ENCODE assay signal across 13 cellular contexts in genomic region chr7:132255898-132256297, GRCh38.
A peak's percentile ranks its signal among the peaks of the same experiment; 100 is the strongest.
DNase-seq lines count a peak whose midpoint lies in the region; ATAC-seq, FAIRE-seq and TF ChIP-seq lines count a peak whose summit lies in the region.
"Had no signal": no experiment of that assay in that cellular context is flagged by ENCODE, and none has a peak within 500 bp of the region (broad histone marks: within the 10 kb centered on the region; RNA-seq: fewer than 3 reads in every experiment).

No MANE protein-coding gene starts in this region.

- H3K4me1 ChIP-seq in small intestine (ENCODE audit: control insufficient read depth in 2 of 2, insufficient read depth in 1 of 2, low read depth in 1 of 2, low read length in 1 of 2), result peaks cover 0 to 7% of the 10 kb centered on the region in 2 donors

- no peak for TF ChIP-seq RAD21 in Ishikawa (IDR thresholded peaks at IDR 0.05; ENCODE audit: low read depth)

- no peak overlapping the region for H3K4me3 ChIP-seq in small intestine (ENCODE audit: low read depth in 1 of 2, low read length in 2 of 2)

- no peaks in the 10 kb centered on the region for H3K9me3 ChIP-seq in small intestine (ENCODE audit: control insufficient read depth, low read depth)

- ATAC-seq in Right ventricle myocardium superior (ENCODE audit: poor library complexity), result peak; percentile 80
- no peak for ATAC-seq in HG03460 (IDR thresholded peaks at IDR 0.05; ENCODE audit: unreplicated experiment)
- ATAC-seq: naive thymus-derived CD4-positive, alpha-beta T cell had no signal

- TF ChIP-seq EP300 in Ishikawa (IDR thresholded peaks at IDR 0.05; ENCODE audit: borderline replicate concordance), result no peak

- H3K36me3 ChIP-seq in small intestine (ENCODE audit: control insufficient read depth in 2 of 2, insufficient read depth in 2 of 2, low read length in 2 of 2), result no peaks in the 10 kb centered on the region

- CTCF ChIA-PET in RWPE1 (lab: Yijun Ruan, JAX), result no interaction called here

- FAIRE-seq in small intestine (lab: Jason Lieb, UNC), result no peak

- intact Hi-C loops in Right ventricle myocardium superior (cut with DNase I), result loop anchor here (10.0 kb wide), 1 partner anchor 251 kb away; no protein-coding TSS in a partner anchor

- 24 to 51% (median 24%) methylated on average over 6 of the region's 6 CpGs for WGBS in small intestine, 3 donors

- no peak for TF ChIP-seq CTCF in RWPE1 (conservative IDR thresholded peaks at IDR 0.05; ENCODE audit: low read depth)

- DNase-seq in RWPE1 (ENCODE audit: low spot score), result peak; percentile 34
- peak; percentile 60 for DNase-seq in Right ventricle myocardium superior
- DNase-seq in small intestine, result peak; percentile 14
- DNase-seq in activated naive CD4-positive, alpha-beta T cell treated with Interleukin-2 at 50 U/mL for 16 hours, result no peak
- no peak for DNase-seq in activated effector memory CD4-positive, alpha-beta T cell treated with Interleukin-2 at 50 U/mL for 16 hours
- DNase-seq in GM19240 (ENCODE audit: insufficient read length, low spot score), result no peak
- DNase-seq: activated CD4-positive, alpha-beta T cell treated with anti-CD3 and anti-CD28 coated beads, Interleukin-2, amount 50 U/mL, for 1 hour; activated gamma-delta T cell treated with Interleukin-2 at 50 U/mL for 16 hours; H7; naive thymus-derived CD4-positive, alpha-beta T cell; NCI-H1930 had no signal

- no peaks in the 10 kb centered on the region for H3K27me3 ChIP-seq in small intestine (ENCODE audit: control insufficient read depth in 2 of 2, insufficient read depth in 2 of 2, low read length in 2 of 2)

- no peak overlapping the region for H3K27ac ChIP-seq in RWPE1
- H3K27ac ChIP-seq in small intestine (ENCODE audit: low read depth in 1 of 2, low read length in 1 of 2), result no peak overlapping the region

- POLR2A ChIA-PET in RWPE1 (lab: Yijun Ruan, JAX; ENCODE audit: low non-redundant PET), result no interaction called here

TF ChIP-seq in Ishikawa, 13 proteins besides CTCF, POLR2A, EP300 and RAD21:
- TF ChIP-seq ZBTB7A (IDR thresholded peaks at IDR 0.05; ENCODE audit: low read depth) (no peak), NFIC (IDR thresholded peaks at IDR 0.05) (0 out of 2 replicates have a peak, but pooled peaks have one; percentile 19)
- TF ChIP-seq, protein P1, sequence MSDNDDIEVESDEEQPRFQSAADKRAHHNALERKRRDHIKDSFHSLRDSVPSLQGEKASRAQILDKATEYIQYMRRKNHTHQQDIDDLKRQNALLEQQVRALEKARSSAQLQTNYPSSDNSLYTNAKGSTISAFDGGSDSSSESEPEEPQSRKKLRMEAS (IDR thresholded peaks at IDR 0.05), result no peak

Comparison
In these comparisons a context has a peak if more than half of its experiments do, and no peak if none do; other contexts are left out.
1. DNase-seq: peak in RWPE1 (single experiment), Right ventricle myocardium superior (single experiment) and small intestine (single experiment); none in activated naive CD4-positive, alpha-beta T cell treated with Interleukin-2 at 50 U/mL for 16 hours (single experiment), activated effector memory CD4-positive, alpha-beta T cell treated with Interleukin-2 at 50 U/mL for 16 hours (single experiment) and GM19240 (single experiment).